In the genomic region with DNA sequence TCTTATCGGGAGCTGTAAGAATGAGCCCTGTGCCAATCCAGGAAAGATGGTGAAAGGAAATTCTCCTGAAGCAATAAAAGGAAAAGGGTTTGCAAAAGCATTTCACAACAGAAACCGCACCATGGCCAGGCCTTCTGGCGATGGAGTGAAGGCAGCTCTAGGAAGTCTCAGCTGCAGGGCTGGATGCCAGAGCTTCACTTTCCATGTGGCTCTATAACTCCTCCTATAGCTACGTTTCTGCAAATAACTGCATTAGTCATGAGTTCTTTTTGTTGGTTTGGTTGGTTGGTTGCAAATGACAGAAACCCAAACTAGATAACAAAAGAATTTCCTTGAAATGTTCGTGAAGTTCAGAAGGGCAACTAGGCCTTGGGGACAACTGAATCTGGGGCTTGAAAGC, we compare ENCODE assay signal across 9 cellular contexts.
DNase-seq lines count a peak whose midpoint lies in the region; ATAC-seq, FAIRE-seq and TF ChIP-seq lines count a peak whose summit lies in the region.
"Had no signal": no experiment of that assay in that cellular context is flagged by ENCODE, and none has a peak within 500 bp of the region (broad histone marks: within the 10 kb centered on the region; RNA-seq: fewer than 3 reads in every experiment).

No MANE protein-coding gene starts in this region.

- no peak for TF ChIP-seq CTCF in bronchial epithelial cell (IDR thresholded peaks at IDR 0.05; ENCODE audit: insufficient read depth, low read length, severe bottlenecking)
- TF ChIP-seq CTCF in osteoblast (IDR thresholded peaks at IDR 0.05; ENCODE audit: extremely low read depth, low read depth, low read length), result no peak

- H4K20me1 ChIP-seq in osteoblast (ENCODE audit: insufficient read depth, low read length), result no peaks in the 10 kb centered on the region

- H2AFZ ChIP-seq in osteoblast (ENCODE audit: low read length), result peak overlapping the region; percentile 17

- no peaks in the 10 kb centered on the region for H3K79me2 ChIP-seq in osteoblast (ENCODE audit: insufficient read depth, low read length)

- H3K36me3 ChIP-seq in bronchial epithelial cell (ENCODE audit: control insufficient read depth, insufficient read depth, low read length) (no peaks in the 10 kb centered on the region), osteoblast (ENCODE audit: insufficient read depth, low read length) (no peaks in the 10 kb centered on the region)

- ATAC-seq in HG02884 (IDR thresholded peaks at IDR 0.05; ENCODE audit: unreplicated experiment), result no peak

- FAIRE-seq in bronchial epithelial cell (lab: Jason Lieb, UNC), result no peak

- H3K9me3 ChIP-seq in osteoblast (ENCODE audit: low read depth, low read length), result no peaks in the 10 kb centered on the region

- H3K27ac ChIP-seq in osteoblast (ENCODE audit: low read depth, low read length), result no peak overlapping the region

- H3K27me3 ChIP-seq in bronchial epithelial cell (ENCODE audit: control insufficient read depth, insufficient read depth, low read length), result no peaks in the 10 kb centered on the region
- H3K27me3 ChIP-seq in osteoblast (ENCODE audit: insufficient read depth, low read length), result no peaks in the 10 kb centered on the region

- H3K4me1 ChIP-seq in osteoblast (ENCODE audit: insufficient read depth, low read length), result peaks cover 14% of the 10 kb centered on the region

- DNase-seq in GM03348 (ENCODE audit: low spot score), result peak; percentile 25
- DNase-seq in NOMO-1 (lab: John Stamatoyannopoulos, UW; ENCODE audit: unreplicated experiment in 2 of 2), result peak; percentile 56 to 68
- DNase-seq in bronchial epithelial cell (ENCODE audit: low read depth), result peak; percentile 44
- DNase-seq in osteoblast (ENCODE audit: insufficient read length, low spot score, missing footprints), result no peak
- no peak for DNase-seq in NCI-H82 (lab: John Stamatoyannopoulos, UW)
- no peak for DNase-seq in DMS153 (lab: John Stamatoyannopoulos, UW)
- DNase-seq: head of caudate nucleus, NCI-H1092 had no signal

- no peak overlapping the region for H3K4me3 ChIP-seq in bronchial epithelial cell (ENCODE audit: low read depth, low read length)
- no peak overlapping the region for H3K4me3 ChIP-seq in osteoblast (ENCODE audit: insufficient read depth, low read length)

- no peak overlapping the region for H3K4me2 ChIP-seq in osteoblast (ENCODE audit: insufficient read depth, low read length)

Comparison
In these comparisons a context has a peak if more than half of its experiments do, and no peak if none do; other contexts are left out.
1. DNase-seq: peak in GM03348 (single experiment), NOMO-1 (2 of 2) and bronchial epithelial cell (single experiment); none in osteoblast (single experiment), NCI-H82 (single experiment) and DMS153 (single experiment).